8 cellular contexts compared by ENCODE assay signal in the genomic region with DNA sequence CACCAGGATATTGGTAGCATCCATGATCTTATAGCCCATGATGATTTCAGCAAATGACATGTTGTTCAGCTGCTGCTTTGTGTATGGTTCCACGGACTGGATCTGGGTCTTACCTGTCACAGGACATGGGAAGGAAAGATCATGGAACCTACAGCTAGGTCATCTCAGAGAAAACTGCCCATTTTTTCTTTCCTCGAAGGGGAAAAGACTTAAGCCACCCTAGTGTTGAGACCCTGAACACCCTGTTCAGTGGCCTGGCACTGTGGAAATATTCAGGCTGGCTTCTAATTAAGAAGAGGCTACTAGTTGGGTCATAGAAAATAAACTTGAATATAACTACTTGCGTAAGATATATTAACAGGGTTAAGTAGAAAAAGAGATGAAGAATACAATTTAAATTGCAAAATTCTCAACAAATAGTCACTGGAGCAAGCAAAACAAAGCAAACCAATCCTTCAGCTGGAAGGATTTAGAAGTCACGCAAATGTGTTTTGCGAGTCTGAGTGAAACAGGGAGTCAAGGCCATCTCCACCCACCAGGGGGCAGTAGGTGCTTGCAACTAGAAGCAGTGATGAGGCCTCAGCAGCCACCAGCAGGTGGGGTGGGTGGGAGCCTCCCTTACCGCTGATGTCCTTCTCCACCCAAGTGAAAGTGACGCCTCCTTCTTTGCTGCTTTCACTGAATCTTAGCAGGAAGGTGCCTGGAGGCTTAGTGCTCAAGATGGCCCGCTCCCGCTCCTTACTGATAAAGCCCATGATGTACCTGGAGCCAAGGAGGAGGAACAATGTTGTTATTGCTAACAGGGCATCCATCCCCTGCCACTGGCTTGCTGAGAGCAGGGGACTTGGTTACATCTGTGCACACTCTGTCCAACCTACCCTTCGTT. TPM values are rescaled to one million over a fixed set of nuclear protein-coding genes. Genes with fewer than 3 reads are reported as not detected.
DNase-seq lines count a peak whose midpoint lies in the region; ATAC-seq and TF ChIP-seq lines count a peak whose summit lies in the region.

No MANE protein-coding gene starts in this region.

- H3K36me3 ChIP-seq in Karpas-422 (ENCODE audit: insufficient read depth, low read length), result no peaks in the 10 kb centered on the region

- no peaks in the 10 kb centered on the region for H3K36me3 Mint-ChIP-seq in naive B cell

- H3K27me3 ChIP-seq in AG04450 (ENCODE audit: control insufficient read depth, insufficient read depth, low read length), result no peaks in the 10 kb centered on the region
- H3K27me3 ChIP-seq in Karpas-422 (ENCODE audit: low read length), result no peaks in the 10 kb centered on the region

- peaks cover 53% of the 10 kb centered on the region for H3K4me1 ChIP-seq in Karpas-422 (ENCODE audit: low read length)

- H3K9me2 ChIP-seq in Karpas-422 (replicated peaks; ENCODE audit: insufficient read depth, low read length), result no peaks in the 10 kb centered on the region

- peak overlapping the region in 4 of 6 donors; percentile 82 to 89 (median 86) for H3K27ac Mint-ChIP-seq in naive B cell

- TF ChIP-seq CTCF in AG04450 (IDR thresholded peaks at IDR 0.05; ENCODE audit: low read depth, low read length), result peak; percentile 100
- peak; percentile 99 for TF ChIP-seq CTCF in epithelial cell of proximal tubule (conservative IDR thresholded peaks at IDR 0.05; ENCODE audit: low read depth, low read length)

- H3K9ac ChIP-seq in Karpas-422 (ENCODE audit: low read length), result peak overlapping the region; percentile 10; the same call in 1 of the 2 replicates

- no peaks in the 10 kb centered on the region for H3K79me2 ChIP-seq in Karpas-422 (ENCODE audit: low read length)

- H3K4me1 Mint-ChIP-seq in naive B cell, result peaks cover 16 to 54% (median 20%) of the 10 kb centered on the region in 3 donors

- CTCF ChIA-PET in AG04450 (lab: Charles Lee), result interaction anchor here (0.6 to 3.6 kb wide), 16 partner anchors 9 to 208 kb away, joined by 3 to 16 read pairs (median 6); no protein-coding TSS in a partner anchor

- peak; percentile 88 for DNase-seq in AG04450 (ENCODE audit: low read depth, low spot score)
- peak; percentile 89 for DNase-seq in GM19240 (ENCODE audit: insufficient read length, low spot score)
- peak; percentile 97 for DNase-seq in Karpas-422
- DNase-seq in OCI-M1 (lab: John Stamatoyannopoulos, UW), result peak; percentile 97
- peak; percentile 90 for DNase-seq in activated T-cell treated with anti-CD3 and anti-CD28 coated beads for 24 hours (ENCODE audit: low read depth)
- DNase-seq in epithelial cell of proximal tubule (ENCODE audit: low read depth), result no peak
- DNase-seq in naive B cell, result peak; percentile 90
- DNase-seq in stimulated activated CD8-positive, alpha-beta memory T cell treated with anti-CD3 and anti-CD28 coated beads, Interleukin-7, amount 100 ng/mL, for 24 hours (ENCODE audit: low read depth), result peak; percentile 93

- no peak overlapping the region for H3K4me3 Mint-ChIP-seq in naive B cell

- H4K20me1 ChIP-seq in Karpas-422 (ENCODE audit: insufficient read depth, low read depth, low read length), result no peaks in the 10 kb centered on the region

- no peak overlapping the region for H3K4me3 ChIP-seq in AG04450 (ENCODE audit: low read depth, low read length)
- no peak overlapping the region for H3K4me3 ChIP-seq in Karpas-422 (ENCODE audit: low read length)
- no peak overlapping the region for H3K4me3 ChIP-seq in epithelial cell of proximal tubule (ENCODE audit: low read depth, low read length)

- no peak overlapping the region for H3K27ac ChIP-seq in AG04450 (ENCODE audit: low read depth, low read length)
- H3K27ac ChIP-seq in Karpas-422 (ENCODE audit: low read length), result peak overlapping the region; percentile 95

- no peaks in the 10 kb centered on the region for H3K27me3 Mint-ChIP-seq in naive B cell

- no peaks in the 10 kb centered on the region for H3K9me3 Mint-ChIP-seq in naive B cell

- H2AFZ ChIP-seq in Karpas-422 (ENCODE audit: low read length), result peak overlapping the region; percentile 9; the same call in 1 of the 2 replicates

- peak overlapping the region; percentile 24 for H3K4me2 ChIP-seq in Karpas-422 (ENCODE audit: low read depth, low read length, poor library complexity, severe bottlenecking)

- peak; percentile 96 to 98 for ATAC-seq in naive B cell (ENCODE audit: low read depth in 2 of 2)

- POLR2A ChIA-PET in AG04450 (lab: Yijun Ruan, JAX), result no interaction called here

- H3K9me3 ChIP-seq in AG04450 (ENCODE audit: control insufficient read depth, insufficient read depth, low read length) (no peaks in the 10 kb centered on the region), Karpas-422 (ENCODE audit: low read length) (no peaks in the 10 kb centered on the region)

RNA-seq across cellular contexts. Expression of gene STAT5A, which starts 34.3 kb away (rescaled TPM):
- 3.9 and 5.3 TPM in 2 replicates for polyA plus RNA-seq in AG04450 (2011; rRNA removed)
- 4.6 and 7.9 TPM in 2 replicates for polyA minus RNA-seq in AG04450 (2011; rRNA and poly(A)+ RNA removed)
- 62.3 and 160 TPM in 2 replicates for total RNA-seq in Karpas-422 (2014; rRNA removed; shearing (Covaris generic); ENCODE audit: low replicate concordance)
- 10.9 and 11.3 TPM in 2 replicates for total RNA-seq in epithelial cell of proximal tubule
- 10 to 100 TPM; 24.6 to 53.2 (median 45.2) TPM for polyA plus RNA-seq in naive B cell (ENCODE audit: low read depth in 6 of 6)

RNA-seq across cellular contexts. Expression of gene STAT5B, which starts 46.4 kb away (rescaled TPM):
- 31.5 and 34.0 TPM in 2 replicates for polyA plus RNA-seq in AG04450 (2011; rRNA removed)
- 45.2 and 49.3 TPM in 2 replicates for polyA minus RNA-seq in AG04450 (2011; rRNA and poly(A)+ RNA removed)
- 110 and 142 TPM in 2 replicates for total RNA-seq in Karpas-422 (2014; rRNA removed; shearing (Covaris generic); ENCODE audit: low replicate concordance)
- 16.0 and 19.5 TPM in 2 replicates for total RNA-seq in epithelial cell of proximal tubule
- 10 to 100 TPM; 22.8 to 52.6 (median 42.6) TPM for polyA plus RNA-seq in naive B cell (ENCODE audit: low read depth in 6 of 6)
